ENCODE assay signal across 10 cellular contexts in the genomic region with DNA sequence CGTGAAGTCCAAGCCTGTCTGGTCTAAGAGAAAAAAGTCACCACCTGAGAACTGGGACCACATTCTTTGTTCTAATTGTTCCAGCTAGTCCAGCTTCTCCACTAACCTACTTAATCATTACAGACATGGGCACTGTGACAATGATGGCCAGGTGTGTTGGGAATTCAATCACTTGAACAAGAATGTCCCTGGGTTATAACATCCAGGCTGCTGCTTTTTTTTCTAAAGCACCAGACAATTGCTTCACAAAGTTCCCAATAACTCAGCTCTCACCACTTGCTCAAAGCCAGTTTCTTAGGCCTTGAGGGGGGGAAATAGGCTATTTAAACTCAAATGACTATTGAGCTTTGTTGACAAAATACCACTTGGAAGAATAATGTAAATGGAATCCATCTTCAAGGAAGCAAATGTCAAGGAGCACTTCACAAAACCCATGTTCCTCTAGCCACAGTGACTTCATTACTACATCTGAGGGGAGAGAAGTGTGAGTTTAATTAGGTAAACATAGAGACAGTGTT.
DNase-seq lines count a peak whose midpoint lies in the region; ATAC-seq, FAIRE-seq and TF ChIP-seq lines count a peak whose summit lies in the region.
"Had no signal": no experiment of that assay in that cellular context is flagged by ENCODE, and none has a peak within 500 bp of the region (broad histone marks: within the 10 kb centered on the region; RNA-seq: fewer than 3 reads in every experiment).

No MANE protein-coding gene starts in this region.

- TF ChIP-seq CTCF in endothelial cell of umbilical vein (IDR thresholded peaks at IDR 0.05; ENCODE audit: extremely low read depth in 1 of 2, insufficient read depth in 1 of 2, low read depth in 1 of 2, low read length in 2 of 2) (no peak), psoas muscle (IDR thresholded peaks at IDR 0.05) (no peak), left ventricle myocardium inferior (IDR thresholded peaks at IDR 0.05; ENCODE audit: borderline replicate concordance) (no peak)

- no peak for TF ChIP-seq POLR2A in endothelial cell of umbilical vein (IDR thresholded peaks at IDR 0.05; ENCODE audit: low read depth, low read length)

- no peaks in the 10 kb centered on the region for H3K36me3 ChIP-seq in endothelial cell of umbilical vein (ENCODE audit: control insufficient read depth in 2 of 2, extremely low read depth in 1 of 2, insufficient read depth in 2 of 2, low read length in 2 of 2)
- no peaks in the 10 kb centered on the region for H3K36me3 ChIP-seq in psoas muscle (ENCODE audit: insufficient read depth in 1 of 2, low read depth in 1 of 2)
- no peaks in the 10 kb centered on the region for H3K36me3 ChIP-seq in left ventricle myocardium inferior
- H3K36me3 ChIP-seq: ovary had no signal

- intact Hi-C loops in endothelial cell of umbilical vein (cut with micrococcal nuclease) (loop anchor here (1.0 to 5.0 kb wide), 7 partner anchors 14 to 225 kb away; a partner anchor contains a TSS), psoas muscle (cut with DNase I) (no loop called here), left ventricle myocardium inferior (cut with micrococcal nuclease) (loop anchor here (10.0 kb wide), 1 partner anchor 117 kb away; no protein-coding TSS in a partner anchor)

- ATAC-seq in psoas muscle (peak in 2 of 4 donors; percentile 11 to 28), HG03280 (IDR thresholded peaks at IDR 0.05; ENCODE audit: unreplicated experiment) (no peak)

- H3K9me3 ChIP-seq in endothelial cell of umbilical vein (replicated peaks; ENCODE audit: control insufficient read depth, insufficient read depth, low read length) (no peaks in the 10 kb centered on the region), psoas muscle (no peaks in the 10 kb centered on the region), left ventricle myocardium inferior (replicated peaks) (no peaks in the 10 kb centered on the region)
- H3K9me3 ChIP-seq: ovary had no signal

- POLR2A ChIA-PET in endothelial cell of umbilical vein (lab: Charles Lee) = interaction anchor here (1.2 to 1.8 kb wide), 2 partner anchors 108 to 132 kb away, joined by 3 to 6 read pairs; no protein-coding TSS in a partner anchor

- H3K79me2 ChIP-seq in endothelial cell of umbilical vein (ENCODE audit: control insufficient read depth, insufficient read depth, low read length) = no peaks in the 10 kb centered on the region

- peak; percentile 51 for DNase-seq in NCI-H2107 treated with DMSO at 0.1 percent for 48 hours (lab: John Stamatoyannopoulos, UW; ENCODE audit: unreplicated experiment)
- no peak for DNase-seq in NCI-H2107 (lab: John Stamatoyannopoulos, UW)
- DNase-seq in NCI-H2196 (lab: John Stamatoyannopoulos, UW; ENCODE audit: unreplicated experiment) = peak; percentile 59
- DNase-seq in endothelial cell of umbilical vein (ENCODE audit: low read depth, low spot score) = peak; percentile 71
- DNase-seq in psoas muscle = no peak
- no peak for DNase-seq in UCSD-AML1 (lab: John Stamatoyannopoulos, UW; ENCODE audit: unreplicated experiment)
- no peak for DNase-seq in left ventricle myocardium inferior

- H4K20me1 ChIP-seq in endothelial cell of umbilical vein (replicated peaks; ENCODE audit: control insufficient read depth, extremely low read depth, insufficient read depth, low read length) = no peaks in the 10 kb centered on the region

- H3K9ac ChIP-seq in endothelial cell of umbilical vein (replicated peaks; ENCODE audit: extremely low read depth, insufficient read depth, low read length) = peak overlapping the region; percentile 82

- CTCF ChIA-PET in endothelial cell of umbilical vein (lab: Charles Lee) = interaction anchor here (0.8 to 7.0 kb wide), 11 partner anchors 15 to 253 kb away, joined by 3 to 67 read pairs (median 4); no protein-coding TSS in a partner anchor

- peak overlapping the region; percentile 99 for H3K27ac ChIP-seq in endothelial cell of umbilical vein (ENCODE audit: insufficient read depth, low read depth, low read length)
- H3K27ac ChIP-seq in psoas muscle = peak overlapping the region; percentile 15
- H3K27ac ChIP-seq in left ventricle myocardium inferior (replicated peaks) = no peak overlapping the region

- H3K4me2 ChIP-seq in endothelial cell of umbilical vein (ENCODE audit: insufficient read depth, low read length) = no peak overlapping the region

- dilution Hi-C loops in endothelial cell of umbilical vein (cut with MboI; ENCODE audit: extremely low pct_ligation_motif_present, low sequenced_read_pairs) = loop anchor here (25.0 kb wide), 1 partner anchor 105 kb away; no protein-coding TSS in a partner anchor

- no TSS peak for BruUV-seq in endothelial cell of umbilical vein (replicated peaks; lab: Mats Ljungman, UMichigan)

- H3K4me3 ChIP-seq in endothelial cell of umbilical vein (replicated peaks in 1 of 3; ENCODE audit: insufficient read depth in 1 of 3, low read depth in 1 of 3, low read length in 3 of 3) (no peak overlapping the region), psoas muscle (no peak overlapping the region), left ventricle myocardium inferior (no peak overlapping the region)
- H3K4me3 ChIP-seq: ovary had no signal

- no peaks in the 10 kb centered on the region for H3K9me1 ChIP-seq in endothelial cell of umbilical vein (replicated peaks; ENCODE audit: control insufficient read depth, extremely low read depth, insufficient read depth, low read length)

- no peak overlapping the region for H2AFZ ChIP-seq in endothelial cell of umbilical vein (ENCODE audit: low read depth, low read length)

- peak; percentile 53 for FAIRE-seq in endothelial cell of umbilical vein (lab: Jason Lieb, UNC)
- FAIRE-seq: A204.1 had no signal

- H3K27me3 ChIP-seq in endothelial cell of umbilical vein (ENCODE audit: control insufficient read depth in 2 of 2, insufficient read depth in 2 of 2, low read length in 2 of 2) = no peaks in the 10 kb centered on the region
- H3K27me3 ChIP-seq in psoas muscle (ENCODE audit: insufficient read depth in 3 of 3, low read length in 2 of 3) = no peaks in the 10 kb centered on the region
- no peaks in the 10 kb centered on the region for H3K27me3 ChIP-seq in left ventricle myocardium inferior (ENCODE audit: low read depth)
- H3K27me3 ChIP-seq: ovary had no signal

- H3K4me1 ChIP-seq in endothelial cell of umbilical vein (ENCODE audit: control insufficient read depth, extremely low read depth, insufficient read depth, low read length) = peaks cover 62% of the 10 kb centered on the region
- H3K4me1 ChIP-seq in psoas muscle = peaks cover 48% of the 10 kb centered on the region
- peaks cover 45% of the 10 kb centered on the region for H3K4me1 ChIP-seq in left ventricle myocardium inferior

- 0 to 49% (median 40%) methylated on average over 1 of the region's 1 CpG for WGBS in psoas muscle, 3 donors

TF ChIP-seq in endothelial cell of umbilical vein, 7 proteins besides CTCF, POLR2A, EP300 and RAD21:
- no peak for TF ChIP-seq JUN (IDR thresholded peaks at IDR 0.05; ENCODE audit: borderline replicate concordance, insufficient read depth, insufficient read length, low read depth)
- no peak for TF ChIP-seq EZH2 (IDR thresholded peaks at IDR 0.05; ENCODE audit: borderline replicate concordance, low read depth, low read length, severe bottlenecking)
- TF ChIP-seq POLR2AphosphoS5 (IDR thresholded peaks at IDR 0.05; ENCODE audit: insufficient read depth, low read depth, low read length) = no peak
- TF ChIP-seq GATA2 (IDR thresholded peaks at IDR 0.05; ENCODE audit: insufficient read depth, insufficient read length, low read depth, low read length) = no peak
- TF ChIP-seq FOS (IDR thresholded peaks at IDR 0.05; ENCODE audit: borderline replicate concordance, insufficient read depth, low read length) = no peak
- TF ChIP-seq, protein P1, sequence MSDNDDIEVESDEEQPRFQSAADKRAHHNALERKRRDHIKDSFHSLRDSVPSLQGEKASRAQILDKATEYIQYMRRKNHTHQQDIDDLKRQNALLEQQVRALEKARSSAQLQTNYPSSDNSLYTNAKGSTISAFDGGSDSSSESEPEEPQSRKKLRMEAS (IDR thresholded peaks at IDR 0.05; ENCODE audit: insufficient read depth, insufficient read length) = no peak
- no peak for TF ChIP-seq MYC (IDR thresholded peaks at IDR 0.05; ENCODE audit: low read depth, low read length)

Comparison
In these comparisons a context has a peak if more than half of its experiments do, and no peak if none do; other contexts are left out.
1. DNase-seq: peak in NCI-H2107 treated with DMSO at 0.1 percent for 48 hours (single experiment), NCI-H2196 (single experiment) and endothelial cell of umbilical vein (single experiment); none in NCI-H2107 (single experiment), psoas muscle (0 of 2), UCSD-AML1 (single experiment) and left ventricle myocardium inferior (single experiment).
2. intact Hi-C loops: an anchor here in endothelial cell of umbilical vein (1.0 to 5.0 kb wide) and left ventricle myocardium inferior (10.0 kb wide); none called in psoas muscle.